In genomic region chr2:152504618-152505017, GRCh38 we compare ENCODE assay signal across 16 cellular contexts.
A peak's percentile ranks its signal among the peaks of the same experiment; 100 is the strongest.
DNase-seq lines count a peak whose midpoint lies in the region; ATAC-seq and TF ChIP-seq lines count a peak whose summit lies in the region.
"Had no signal": no experiment of that assay in that cellular context is flagged by ENCODE, and none has a peak within 500 bp of the region (broad histone marks: within the 10 kb centered on the region; RNA-seq: fewer than 3 reads in every experiment).

No MANE protein-coding gene starts in this region.

- no peaks in the 10 kb centered on the region for H3K9me3 ChIP-seq in upper lobe of left lung

- H3K4me3 ChIP-seq in upper lobe of left lung, result no peak overlapping the region
- H3K4me3 ChIP-seq: MG63 had no signal

- no peaks in the 10 kb centered on the region for H3K36me3 Mint-ChIP-seq in HFFc6 (ENCODE audit: low read depth)
- no peaks in the 10 kb centered on the region for H3K36me3 Mint-ChIP-seq in activated naive CD4-positive, alpha-beta T cell treated with anti-CD3 and anti-CD28 coated beads for 36 hours (ENCODE audit: low read depth)
- H3K36me3 Mint-ChIP-seq: CD8-positive, alpha-beta T cell had no signal

- intact Hi-C loops in activated naive CD4-positive, alpha-beta T cell treated with anti-CD3 and anti-CD28 coated beads for 36 hours (cut with micrococcal nuclease), result no loop called here

- H3K27ac ChIP-seq in substantia nigra (ENCODE audit: low read depth, low read length, poor library complexity, severe bottlenecking), result peak overlapping the region; percentile 88
- H3K27ac ChIP-seq in upper lobe of left lung, result peak overlapping the region in 1 of 4 donors; percentile 13

- ATAC-seq in upper lobe of left lung (ENCODE audit: low FRiP score in 2 of 2) (no peak), HG03025 (IDR thresholded peaks at IDR 0.05; ENCODE audit: low FRiP score, unreplicated experiment) (no peak), HG03469 (IDR thresholded peaks at IDR 0.05; ENCODE audit: unreplicated experiment) (no peak)
- ATAC-seq: CD8-positive, alpha-beta T cell; esophagus mucosa; sciatic nerve had no signal

- TF ChIP-seq EP300 in upper lobe of left lung (IDR thresholded peaks at IDR 0.05), result no peak

- WGBS in upper lobe of left lung, 2 donors, result 80 to 84% methylated on average over 3 of the region's 3 CpGs

- H3K36me3 ChIP-seq in upper lobe of left lung, result no peaks in the 10 kb centered on the region

- H3K27me3 Mint-ChIP-seq in HFFc6 (ENCODE audit: insufficient read depth), result no peaks in the 10 kb centered on the region
- peaks cover 6% of the 10 kb centered on the region for H3K27me3 Mint-ChIP-seq in activated naive CD4-positive, alpha-beta T cell treated with anti-CD3 and anti-CD28 coated beads for 36 hours (ENCODE audit: low read depth)

- H3K4me1 Mint-ChIP-seq in HFFc6 (ENCODE audit: low read depth), result peaks cover 69% of the 10 kb centered on the region
- peaks cover 6% of the 10 kb centered on the region for H3K4me1 Mint-ChIP-seq in activated naive CD4-positive, alpha-beta T cell treated with anti-CD3 and anti-CD28 coated beads for 36 hours (ENCODE audit: low read depth)

- peak overlapping the region; percentile 34 for H3K27ac Mint-ChIP-seq in HFFc6
- no peak overlapping the region for H3K27ac Mint-ChIP-seq in activated naive CD4-positive, alpha-beta T cell treated with anti-CD3 and anti-CD28 coated beads for 36 hours
- H3K27ac Mint-ChIP-seq: CD8-positive, alpha-beta T cell had no signal

- H3K4me3 Mint-ChIP-seq in HFFc6, result peak overlapping the region; percentile 4; the same call in 1 of the 2 replicates
- no peak overlapping the region for H3K4me3 Mint-ChIP-seq in activated naive CD4-positive, alpha-beta T cell treated with anti-CD3 and anti-CD28 coated beads for 36 hours
- H3K4me3 Mint-ChIP-seq: CD8-positive, alpha-beta T cell had no signal

- no peak for TF ChIP-seq POLR2A in upper lobe of left lung (IDR thresholded peaks at IDR 0.05)

- TF ChIP-seq CTCF in HFFc6 (IDR thresholded peaks at IDR 0.05), result no peak
- TF ChIP-seq CTCF in upper lobe of left lung (IDR thresholded peaks at IDR 0.05), result no peak

- peaks cover 0 to 9% (median 2%) of the 10 kb centered on the region in 4 donors for H3K4me1 ChIP-seq in upper lobe of left lung

- H3K9me3 Mint-ChIP-seq in HFFc6, result no peaks in the 10 kb centered on the region
- H3K9me3 Mint-ChIP-seq in activated naive CD4-positive, alpha-beta T cell treated with anti-CD3 and anti-CD28 coated beads for 36 hours, result no peaks in the 10 kb centered on the region
- H3K9me3 Mint-ChIP-seq: CD8-positive, alpha-beta T cell had no signal

- DNase-seq in HFFc6 (peak; percentile 15), amniotic epithelial cell (ENCODE audit: low read depth) (peak; percentile 78), kidney glomerular epithelial cell (lab: John Stamatoyannopoulos, UW) (peak; percentile 17), substantia nigra (lab: John Stamatoyannopoulos, UW) (no peak), upper lobe of left lung (no peak)
- DNase-seq in activated naive CD4-positive, alpha-beta T cell treated with anti-CD3 and anti-CD28 coated beads for 36 hours, result no peak
- DNase-seq: activated CD4-positive, alpha-beta T cell treated with anti-CD3 and anti-CD28 coated beads, Interleukin-2, amount 50 U/mL, for 48 hours; activated effector memory CD4-positive, alpha-beta T cell treated with anti-CD3 and anti-CD28 coated beads, Interleukin-2, amount 50 U/mL, for 16 hours; CD8-positive, alpha-beta T cell; central memory CD4-positive, alpha-beta T cell; MG63; T1000 had no signal

- no peaks in the 10 kb centered on the region for H3K27me3 ChIP-seq in upper lobe of left lung
- H3K27me3 ChIP-seq: MG63 had no signal

- CTCF ChIA-PET in activated naive CD4-positive, alpha-beta T cell treated with anti-CD3 and anti-CD28 coated beads for 36 hours (lab: Charles Lee), result no interaction called here

Comparison
In these comparisons a context has a peak if more than half of its experiments do, and no peak if none do; other contexts are left out.
1. DNase-seq: peak in HFFc6 (single experiment), amniotic epithelial cell (single experiment) and kidney glomerular epithelial cell (single experiment); none in substantia nigra (0 of 49), activated naive CD4-positive, alpha-beta T cell treated with anti-CD3 and anti-CD28 coated beads for 36 hours (single experiment) and upper lobe of left lung (0 of 2).